In the genomic region with DNA sequence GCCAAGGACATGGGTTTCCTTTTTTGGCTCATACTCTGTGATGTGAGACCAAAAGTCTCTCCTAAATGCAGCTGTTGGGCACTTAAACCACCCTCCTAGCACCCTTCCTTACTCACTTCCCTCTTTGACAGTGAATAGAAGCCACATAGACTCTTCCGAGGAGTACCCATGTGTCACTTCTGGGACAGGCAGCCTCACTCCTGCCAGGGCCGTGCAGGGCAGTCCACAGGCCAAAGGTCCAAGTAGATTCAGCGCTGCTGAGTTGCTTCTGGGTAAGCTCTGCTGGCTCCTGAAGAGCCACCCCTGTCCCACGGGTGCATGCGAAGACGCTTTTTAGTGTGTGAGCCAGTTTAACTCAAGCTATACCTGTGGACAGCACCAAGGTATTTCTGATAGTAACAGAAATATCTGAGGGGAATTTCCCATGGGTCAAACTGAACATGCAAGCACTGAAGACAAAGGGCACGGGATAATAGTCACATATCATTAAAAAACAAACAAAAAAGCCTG, we compare ENCODE assay signal across 12 cellular contexts. TPM values are rescaled to one million over a fixed set of nuclear protein-coding genes. Genes with fewer than 3 reads are reported as not detected.
DNase-seq lines count a peak whose midpoint lies in the region; ATAC-seq and TF ChIP-seq lines count a peak whose summit lies in the region.
"Had no signal": no experiment of that assay in that cellular context is flagged by ENCODE, and none has a peak within 500 bp of the region (broad histone marks: within the 10 kb centered on the region; RNA-seq: fewer than 3 reads in every experiment).

No MANE protein-coding gene starts in this region.

- no peaks in the 10 kb centered on the region for H3K9me3 ChIP-seq in Panc1 (ENCODE audit: control insufficient read depth, insufficient read depth, low read depth, low read length)
- no peaks in the 10 kb centered on the region for H3K9me3 ChIP-seq in naive thymus-derived CD4-positive, alpha-beta T cell (ENCODE audit: control insufficient read depth in 2 of 3, low read length in 3 of 3)
- no peaks in the 10 kb centered on the region for H3K9me3 ChIP-seq in suprapubic skin
- no peaks in the 10 kb centered on the region for H3K9me3 ChIP-seq in aorta (ENCODE audit: control insufficient read depth, low read length)
- H3K9me3 ChIP-seq: thyroid gland had no signal

- no peaks in the 10 kb centered on the region for H3K36me3 Mint-ChIP-seq in naive thymus-derived CD4-positive, alpha-beta T cell
- H3K36me3 Mint-ChIP-seq: CD4-positive, CD25-positive, alpha-beta regulatory T cell had no signal

- TF ChIP-seq EP300 in suprapubic skin (IDR thresholded peaks at IDR 0.05) = no peak

- intact Hi-C loops in Panc1 (cut with micrococcal nuclease; ENCODE audit: unreplicated experiment) (no loop called here), aorta (cut with DNase I) (no loop called here)
- intact Hi-C loops in naive thymus-derived CD4-positive, alpha-beta T cell (cut with micrococcal nuclease) = no loop called here

- H3K27ac ChIP-seq in Panc1 (ENCODE audit: low read length) (no peak overlapping the region), suprapubic skin (no peak overlapping the region), aorta (ENCODE audit: low read depth in 1 of 2, low read length in 2 of 2) (no peak overlapping the region)
- no peak overlapping the region for H3K27ac ChIP-seq in naive thymus-derived CD4-positive, alpha-beta T cell (ENCODE audit: low read depth, low read length)
- H3K27ac ChIP-seq: brain microvascular endothelial cell, thyroid gland had no signal

- H3K4me3 Mint-ChIP-seq in naive thymus-derived CD4-positive, alpha-beta T cell = no peak overlapping the region
- H3K4me3 Mint-ChIP-seq: CD4-positive, CD25-positive, alpha-beta regulatory T cell had no signal

- H3K27me3 ChIP-seq in Panc1 (ENCODE audit: control insufficient read depth, insufficient read depth, low read length) (no peaks in the 10 kb centered on the region), suprapubic skin (no peaks in the 10 kb centered on the region), aorta (ENCODE audit: control insufficient read depth in 1 of 2, insufficient read depth in 2 of 2, low read length in 1 of 2) (no peaks in the 10 kb centered on the region)
- H3K27me3 ChIP-seq in naive thymus-derived CD4-positive, alpha-beta T cell (ENCODE audit: control insufficient read depth in 2 of 2, insufficient read depth in 2 of 2, low read length in 2 of 2) = no peaks in the 10 kb centered on the region
- H3K27me3 ChIP-seq: brain microvascular endothelial cell, thyroid gland had no signal

- H3K27me3 Mint-ChIP-seq in naive thymus-derived CD4-positive, alpha-beta T cell = peaks cover 0 to 25% (median 20%) of the 10 kb centered on the region in 5 donors

- BruUV-seq in Panc1 (replicated peaks; lab: Mats Ljungman, UMichigan) = no TSS peak

- peak; percentile 68 for ATAC-seq in HG02798 (IDR thresholded peaks at IDR 0.05; ENCODE audit: poor library complexity, unreplicated experiment)
- peak; percentile 31; the same call in 1 of the 2 replicates for ATAC-seq in Panc1
- peak; percentile 40 for ATAC-seq in naive thymus-derived CD4-positive, alpha-beta T cell
- no peak for ATAC-seq in aorta (ENCODE audit: low FRiP score)

- POLR2A ChIA-PET in GM10248 (lab: Yijun Ruan, JAX) = no interaction called here
- POLR2A ChIA-PET in Panc1 (lab: Charles Lee) = no interaction called here
- POLR2A ChIA-PET in naive thymus-derived CD4-positive, alpha-beta T cell (lab: Charles Lee) = no interaction called here

- DNase-seq in GM10248 (ENCODE audit: extremely low spot score) = peak; percentile 41
- DNase-seq in Panc1 (ENCODE audit: low read depth, low spot score) = no peak
- no peak for DNase-seq in naive thymus-derived CD4-positive, alpha-beta T cell
- no peak for DNase-seq in NCI-H128 (lab: John Stamatoyannopoulos, UW; ENCODE audit: unreplicated experiment)
- DNase-seq in suprapubic skin (ENCODE audit: low spot score in 2 of 2) = no peak
- DNase-seq in aorta = no peak
- DNase-seq in activated CD8-positive, alpha-beta memory T cell treated with anti-CD3 and anti-CD28 coated beads, Interleukin-2, amount 50 U/mL, for 48 hours = no peak
- DNase-seq: brain microvascular endothelial cell; CD4-positive, CD25-positive, alpha-beta regulatory T cell; NCI-H1436 treated with DMSO at 0.1 percent for 48 hours had no signal

- in situ Hi-C loops in Panc1 (cut with HindIII; ENCODE audit: low pct_unique_long_range_greater_than_20kb, low sequenced_read_pairs) = no loop called here

- peaks cover 0 to 2% (median 0%) of the 10 kb centered on the region in 11 donors for H3K9me3 Mint-ChIP-seq in naive thymus-derived CD4-positive, alpha-beta T cell
- H3K9me3 Mint-ChIP-seq: CD4-positive, CD25-positive, alpha-beta regulatory T cell had no signal

- H3K36me3 ChIP-seq in Panc1 (ENCODE audit: control insufficient read depth, insufficient read depth, low read length) = no peaks in the 10 kb centered on the region
- no peaks in the 10 kb centered on the region for H3K36me3 ChIP-seq in naive thymus-derived CD4-positive, alpha-beta T cell (ENCODE audit: control insufficient read depth in 2 of 3, insufficient read depth in 3 of 3, low read length in 3 of 3)
- no peaks in the 10 kb centered on the region for H3K36me3 ChIP-seq in suprapubic skin
- H3K36me3 ChIP-seq in aorta (ENCODE audit: control insufficient read depth in 1 of 2, insufficient read depth in 2 of 2, low read length in 1 of 2) = no peaks in the 10 kb centered on the region
- H3K36me3 ChIP-seq: brain microvascular endothelial cell, thyroid gland had no signal

- CTCF ChIA-PET in GM10248 (lab: Yijun Ruan, JAX) = interaction anchor here (0.7 to 1.3 kb wide), 9 partner anchors 11 to 149 kb away, joined by 3 to 4 read pairs (median 3); no protein-coding TSS in a partner anchor
- CTCF ChIA-PET in Panc1 (lab: Charles Lee) = no interaction called here
- CTCF ChIA-PET in naive thymus-derived CD4-positive, alpha-beta T cell (lab: Charles Lee) = interaction anchor here (1.1 kb wide), 1 partner anchor 21 kb away, joined by 3 read pairs; no protein-coding TSS in a partner anchor

- H3K4me3 ChIP-seq in Panc1 (ENCODE audit: low read depth in 2 of 2, low read length in 2 of 2) = no peak overlapping the region
- no peak overlapping the region for H3K4me3 ChIP-seq in naive thymus-derived CD4-positive, alpha-beta T cell (ENCODE audit: low read length)
- no peak overlapping the region for H3K4me3 ChIP-seq in suprapubic skin
- no peak overlapping the region for H3K4me3 ChIP-seq in aorta (ENCODE audit: low read length in 2 of 2)
- H3K4me3 ChIP-seq: thyroid gland had no signal

- TF ChIP-seq POLR2A in suprapubic skin (IDR thresholded peaks at IDR 0.05) = no peak

- 87% methylated on average over 7 of the region's 7 CpGs for WGBS in suprapubic skin
- 84 to 85% methylated on average over 7 of the region's 7 CpGs for WGBS in aorta, 2 donors

- peaks cover 0 to 3% (median 0%) of the 10 kb centered on the region in 7 donors for H3K4me1 Mint-ChIP-seq in naive thymus-derived CD4-positive, alpha-beta T cell
- H3K4me1 Mint-ChIP-seq: CD4-positive, CD25-positive, alpha-beta regulatory T cell had no signal

- no peak overlapping the region for H3K27ac Mint-ChIP-seq in naive thymus-derived CD4-positive, alpha-beta T cell
- H3K27ac Mint-ChIP-seq: CD4-positive, CD25-positive, alpha-beta regulatory T cell had no signal

- TF ChIP-seq CTCF in GM10248 (IDR thresholded peaks at IDR 0.05; ENCODE audit: control extremely low read depth, extremely low read depth, low read depth, missing control alignments) = no peak
- TF ChIP-seq CTCF in Panc1 (IDR thresholded peaks at IDR 0.05) = no peak
- TF ChIP-seq CTCF in suprapubic skin (IDR thresholded peaks at IDR 0.05) = no peak

- no peaks in the 10 kb centered on the region for H3K4me1 ChIP-seq in Panc1 (ENCODE audit: control insufficient read depth, insufficient read depth, low read length)
- no peaks in the 10 kb centered on the region for H3K4me1 ChIP-seq in naive thymus-derived CD4-positive, alpha-beta T cell (ENCODE audit: control insufficient read depth in 2 of 2, insufficient read depth in 2 of 2, low read length in 2 of 2)
- H3K4me1 ChIP-seq in suprapubic skin = peaks cover 11% of the 10 kb centered on the region
- H3K4me1 ChIP-seq in aorta (ENCODE audit: control insufficient read depth in 1 of 2, insufficient read depth in 2 of 2, low read length in 2 of 2) = no peaks in the 10 kb centered on the region

RNA-seq across cellular contexts. Expression of a gene that starts 36.8 kb away (rescaled TPM):
- total RNA-seq in Panc1 (2021; ENCODE audit: unreplicated experiment) (3.7 TPM), suprapubic skin (1 to 10 TPM in 3 of 4 donors, under 1 TPM in 1; 0.83 to 3.5 (median 2.1) TPM), aorta (1 to 10 TPM in 1 of 2 donors, under 1 TPM in 1; 0.81 to 1.4 TPM)
- polyA plus RNA-seq in Panc1 (2012; ENCODE audit: insufficient read length) = 3.5 TPM
- total RNA-seq in naive thymus-derived CD4-positive, alpha-beta T cell = 1 to 10 TPM in 1 of 5 experiments, under 1 TPM in 4; 0.16 to 1.4 (median 0.17) TPM
- under 1 TPM; 0.05 to 0.09 TPM for polyA plus RNA-seq in naive thymus-derived CD4-positive, alpha-beta T cell
- 1 to 10 TPM in 1 of 2 donors, under 1 TPM in 1; 0.03 to 1.0 TPM for polyA plus RNA-seq in aorta

RNA-seq across cellular contexts. Expression of a gene that starts 54.3 kb away (rescaled TPM):
- total RNA-seq in Panc1 (2021; ENCODE audit: unreplicated experiment) (1.9 TPM), suprapubic skin (10 to 100 TPM in 1 of 4 donors, 1 to 10 TPM in 1, under 1 TPM in 2; 0.45 to 10.1 (median 1.6) TPM), aorta (1 to 10 TPM in 1 of 2 donors, not detected in 1; 1.3 TPM)
- polyA plus RNA-seq in Panc1 (2012; ENCODE audit: insufficient read length) = 1.3 TPM
- under 1 TPM in 4 of 5 experiments, not detected in 1; 0.19 to 0.53 (median 0.26) TPM for total RNA-seq in naive thymus-derived CD4-positive, alpha-beta T cell
- polyA plus RNA-seq in naive thymus-derived CD4-positive, alpha-beta T cell = not detected
- under 1 TPM in 1 of 2 donors, not detected in 1; 0.08 TPM for polyA plus RNA-seq in aorta
- total RNA-seq: CD4-positive, CD25-positive, alpha-beta regulatory T cell had no signal
- polyA plus RNA-seq: CD4-positive, CD25-positive, alpha-beta regulatory T cell had no signal

RNA-seq across cellular contexts. Expression of a gene that starts 57.8 kb away (rescaled TPM):
- total RNA-seq in Panc1 (2021; ENCODE audit: unreplicated experiment) (22.7 TPM), suprapubic skin (10 to 100 TPM; 14.1 to 50.7 (median 31.2) TPM), aorta (10 to 100 TPM; 15.3 to 17.3 TPM)
- 18.1 TPM for polyA plus RNA-seq in Panc1 (2012; ENCODE audit: insufficient read length)
- 10 to 100 TPM; 12.4 to 21.7 (median 19.5) TPM for total RNA-seq in naive thymus-derived CD4-positive, alpha-beta T cell
- polyA plus RNA-seq in naive thymus-derived CD4-positive, alpha-beta T cell = 10 to 100 TPM in 1 of 2 donors, 1 to 10 TPM in 1; 8.2 to 14.5 TPM
- 10 to 100 TPM in 1 of 2 donors, 1 to 10 TPM in 1; 9.4 to 12.3 TPM for polyA plus RNA-seq in aorta
